Comparison of ENCODE assay signal across 13 cellular contexts in genomic region chr4:1047976-1048780, GRCh38. TPM values are rescaled to one million over a fixed set of nuclear protein-coding genes. Genes with fewer than 3 reads are reported as not detected.
DNase-seq lines count a peak whose midpoint lies in the region; ATAC-seq and TF ChIP-seq lines count a peak whose summit lies in the region.
"Had no signal": no experiment of that assay in that cellular context is flagged by ENCODE, and none has a peak within 500 bp of the region (broad histone marks: within the 10 kb centered on the region; RNA-seq: fewer than 3 reads in every experiment).

No MANE protein-coding gene starts in this region.

- POLR2A ChIA-PET in activated CD4-positive, alpha-beta T cell treated with anti-CD3 and anti-CD28 coated beads for 36 hours (lab: Charles Lee) = no interaction called here

- H3K4me3 ChIP-seq in ascending aorta (peak overlapping the region in 1 of 2 donors; percentile 44), mesenchymal stem cell (ENCODE audit: insufficient read depth in 1 of 2, low read depth in 1 of 2, low read length in 2 of 2) (peak overlapping the region in 1 of 2 experiments; percentile 71), transverse colon (peak overlapping the region in 1 of 4 donors; percentile 34)

- peak overlapping the region; percentile 1 for H2BK15ac ChIP-seq in mesenchymal stem cell (ENCODE audit: low read depth, poor library complexity, severe bottlenecking)

- H3K27me3 ChIP-seq in ascending aorta (peaks cover 8% of the 10 kb centered on the region), mesenchymal stem cell (ENCODE audit: control insufficient read depth in 1 of 2, insufficient read depth in 1 of 2, low read length in 2 of 2) (peaks cover 9 to 12% of the 10 kb centered on the region in 2 experiments), transverse colon (peaks cover 59% of the 10 kb centered on the region)
- H3K27me3 ChIP-seq: right lobe of liver had no signal

- no peak overlapping the region for H3K4me2 ChIP-seq in mesenchymal stem cell (ENCODE audit: low read length, poor library complexity, severe bottlenecking)

- H3K9me3 Mint-ChIP-seq in activated CD4-positive, alpha-beta T cell treated with anti-CD3 and anti-CD28 coated beads for 36 hours (ENCODE audit: low read depth) = no peaks in the 10 kb centered on the region
- H3K9me3 Mint-ChIP-seq: activated naive CD4-positive, alpha-beta T cell treated with anti-CD3 and anti-CD28 coated beads, Interleukin-2, amount 50 U/mL, for 72 hours had no signal

- no peak overlapping the region for H2BK5ac ChIP-seq in mesenchymal stem cell (ENCODE audit: low read depth, low read length, poor library complexity, severe bottlenecking)

- no peak for TF ChIP-seq POLR2A in transverse colon (IDR thresholded peaks at IDR 0.05)

- H3K9ac ChIP-seq in mesenchymal stem cell (ENCODE audit: low read length) = peak overlapping the region; percentile 73

- H3K4me3 Mint-ChIP-seq in activated CD4-positive, alpha-beta T cell treated with anti-CD3 and anti-CD28 coated beads for 36 hours = no peak overlapping the region

- peaks cover 20% of the 10 kb centered on the region for H3K27me3 Mint-ChIP-seq in activated CD4-positive, alpha-beta T cell treated with anti-CD3 and anti-CD28 coated beads for 36 hours

- no peak overlapping the region for H3K27ac Mint-ChIP-seq in activated CD4-positive, alpha-beta T cell treated with anti-CD3 and anti-CD28 coated beads for 36 hours
- H3K27ac Mint-ChIP-seq: activated naive CD4-positive, alpha-beta T cell treated with anti-CD3 and anti-CD28 coated beads, Interleukin-2, amount 50 U/mL, for 72 hours had no signal

- H3K14ac ChIP-seq in mesenchymal stem cell (ENCODE audit: low read length in 2 of 2) = no peak overlapping the region

- H2AFZ ChIP-seq in mesenchymal stem cell (ENCODE audit: low read depth, low read length) = no peak overlapping the region

- H3K4ac ChIP-seq in mesenchymal stem cell (ENCODE audit: low read depth in 1 of 2, low read length in 2 of 2) = no peak overlapping the region

- no peak for TF ChIP-seq EP300 in transverse colon (IDR thresholded peaks at IDR 0.05; ENCODE audit: low read depth)

- peak overlapping the region; percentile 38 to 52 for H3K27ac ChIP-seq in ascending aorta
- no peak overlapping the region for H3K27ac ChIP-seq in mesenchymal stem cell (ENCODE audit: low read length, poor library complexity, severe bottlenecking)
- H3K27ac ChIP-seq in transverse colon = peak overlapping the region in 1 of 4 donors; percentile 67

- intact Hi-C loops in ascending aorta (cut with DNase I) (loop anchor here (10.0 kb wide), 1 partner anchor 297 kb away; the partner anchor contains the start of gene UVSSA), transverse colon (cut with DNase I; ENCODE audit: low total_unique reads) (loop anchor here (2.0 kb wide), 1 partner anchor 59 kb away; no protein-coding TSS in a partner anchor)
- intact Hi-C loops in activated CD4-positive, alpha-beta T cell treated with anti-CD3 and anti-CD28 coated beads for 36 hours (cut with DNase I, micrococcal nuclease) = no loop called here

- H3K9me3 ChIP-seq in ascending aorta = no peaks in the 10 kb centered on the region
- H3K9me3 ChIP-seq in mesenchymal stem cell (ENCODE audit: control insufficient read depth, low read length) = no peaks in the 10 kb centered on the region
- no peaks in the 10 kb centered on the region for H3K9me3 ChIP-seq in transverse colon
- H3K9me3 ChIP-seq: right lobe of liver had no signal

- peaks cover 5% of the 10 kb centered on the region for H3K4me1 Mint-ChIP-seq in activated CD4-positive, alpha-beta T cell treated with anti-CD3 and anti-CD28 coated beads for 36 hours

- H3K79me1 ChIP-seq in mesenchymal stem cell (replicated peaks; ENCODE audit: low read length, poor library complexity, severe bottlenecking) = no peaks in the 10 kb centered on the region

- no peak overlapping the region for H2BK12ac ChIP-seq in mesenchymal stem cell (ENCODE audit: low read length in 2 of 2)

- 87% methylated on average over 31 of the region's 34 CpGs for WGBS in mesenchymal stem cell
- WGBS in transverse colon (ENCODE audit: low coverage in 1 of 2), 2 donors = 47 to 67% methylated on average over 3 to 34 of the region's 34 CpGs

- no peaks in the 10 kb centered on the region for H3K36me3 ChIP-seq in ascending aorta
- H3K36me3 ChIP-seq in mesenchymal stem cell (ENCODE audit: control insufficient read depth in 1 of 2, insufficient read depth in 2 of 2, low read depth in 1 of 2, low read length in 2 of 2) = no peaks in the 10 kb centered on the region
- no peaks in the 10 kb centered on the region for H3K36me3 ChIP-seq in transverse colon
- H3K36me3 ChIP-seq: right lobe of liver had no signal

- no peak overlapping the region for H4K8ac ChIP-seq in mesenchymal stem cell (ENCODE audit: low read length)

- H3K23ac ChIP-seq in mesenchymal stem cell (ENCODE audit: low read length in 2 of 2) = no peak overlapping the region

- no peak overlapping the region for H2BK120ac ChIP-seq in mesenchymal stem cell (ENCODE audit: low read depth, low read length)

- H2AK5ac ChIP-seq in mesenchymal stem cell (ENCODE audit: low read length, severe bottlenecking) = no peak overlapping the region

- CTCF ChIA-PET in activated CD4-positive, alpha-beta T cell treated with anti-CD3 and anti-CD28 coated beads for 36 hours (lab: Charles Lee) = no interaction called here

- DNase-seq in activated T-cell treated with anti-CD3 and anti-CD28 coated beads, Interleukin-2, amount 50 U/mL, for 1 hour = peak; percentile 15
- DNase-seq in activated T-cell treated with anti-CD3 and anti-CD28 coated beads for 4 hours (no peak), ascending aorta (ENCODE audit: low spot score in 2 of 2) (peak in 1 of 2 donors; percentile 60), mesenchymal stem cell (no peak), transverse colon (peak; percentile 8)
- DNase-seq in activated CD4-positive, alpha-beta T cell treated with anti-CD3 and anti-CD28 coated beads for 36 hours = no peak
- DNase-seq: NCI-H2029, NCI-H774, SHP77 treated with DMSO at 0.1 percent for 48 hours had no signal

- H3K18ac ChIP-seq in mesenchymal stem cell (ENCODE audit: low read depth in 1 of 2, low read length in 2 of 2) = no peak overlapping the region

- peaks cover 2% of the 10 kb centered on the region for H3K36me3 Mint-ChIP-seq in activated CD4-positive, alpha-beta T cell treated with anti-CD3 and anti-CD28 coated beads for 36 hours (ENCODE audit: low read depth)

- H4K91ac ChIP-seq in mesenchymal stem cell (ENCODE audit: low read length) = no peak overlapping the region

- no peak for TF ChIP-seq CTCF in ascending aorta (IDR thresholded peaks at IDR 0.05)
- TF ChIP-seq CTCF in transverse colon (IDR thresholded peaks at IDR 0.05) = no peak

- ATAC-seq in GM21447 (IDR thresholded peaks at IDR 0.05; ENCODE audit: unreplicated experiment) = no peak
- ATAC-seq in activated CD4-positive, alpha-beta T cell treated with anti-CD3 and anti-CD28 coated beads for 36 hours = no peak
- ATAC-seq in HG02852 (IDR thresholded peaks at IDR 0.05; ENCODE audit: unreplicated experiment) = no peak

- peaks cover 20 to 42% of the 10 kb centered on the region in 2 donors for H3K4me1 ChIP-seq in ascending aorta
- peaks cover 49% of the 10 kb centered on the region for H3K4me1 ChIP-seq in mesenchymal stem cell (ENCODE audit: control insufficient read depth, insufficient read depth, low read depth, low read length)
- H3K4me1 ChIP-seq in transverse colon = peaks cover 3 to 39% (median 32%) of the 10 kb centered on the region in 4 donors

- in situ Hi-C loops in transverse colon (cut with MboI; ENCODE audit: low pct_ligation_motif_present in 1 of 4, low pct_unique_long_range_greater_than_20kb in 1 of 4, low sequenced_read_pairs in 3 of 4) = no loop called here

RNA-seq across cellular contexts. Expression of gene FGFRL1, which starts 36.8 kb away (rescaled TPM):
- total RNA-seq in ascending aorta (79.1 TPM), transverse colon (10 to 100 TPM; 11.7 to 15.9 (median 14.2) TPM)
- 23.4 TPM for polyA plus RNA-seq in mesenchymal stem cell (2013, experiment 1 of 2)
- 23.1 TPM for polyA plus RNA-seq in mesenchymal stem cell (2013, experiment 2 of 2)
- 10 to 100 TPM; 17.6 to 23.5 TPM for total RNA-seq in activated CD4-positive, alpha-beta T cell treated with anti-CD3 and anti-CD28 coated beads for 36 hours

RNA-seq across cellular contexts. Expression of gene SLC26A1, which starts 55.0 kb away (rescaled TPM):
- total RNA-seq in ascending aorta (not detected), transverse colon (1 to 10 TPM; 1.7 to 4.1 (median 2.8) TPM)
- 0.15 TPM for polyA plus RNA-seq in mesenchymal stem cell (2013, experiment 1 of 2)
- polyA plus RNA-seq in mesenchymal stem cell (2013, experiment 2 of 2) = 0.26 TPM
- under 1 TPM; 0.21 to 0.43 TPM for total RNA-seq in activated CD4-positive, alpha-beta T cell treated with anti-CD3 and anti-CD28 coated beads for 36 hours
- total RNA-seq: activated naive CD4-positive, alpha-beta T cell treated with anti-CD3 and anti-CD28 coated beads, Interleukin-2, amount 50 U/mL, for 72 hours had no signal

Comparison
In these comparisons a context has a peak if more than half of its experiments do, and no peak if none do; other contexts are left out.
1. DNase-seq: peak in activated T-cell treated with anti-CD3 and anti-CD28 coated beads, Interleukin-2, amount 50 U/mL, for 1 hour (single experiment) and transverse colon (single experiment); none in activated T-cell treated with anti-CD3 and anti-CD28 coated beads for 4 hours (single experiment), mesenchymal stem cell (single experiment) and activated CD4-positive, alpha-beta T cell treated with anti-CD3 and anti-CD28 coated beads for 36 hours (single experiment).
2. intact Hi-C loops: an anchor here in ascending aorta (10.0 kb wide) and transverse colon (2.0 kb wide); none called in activated CD4-positive, alpha-beta T cell treated with anti-CD3 and anti-CD28 coated beads for 36 hours.